1 cellular context compared by ENCODE assay signal in the genomic region with DNA sequence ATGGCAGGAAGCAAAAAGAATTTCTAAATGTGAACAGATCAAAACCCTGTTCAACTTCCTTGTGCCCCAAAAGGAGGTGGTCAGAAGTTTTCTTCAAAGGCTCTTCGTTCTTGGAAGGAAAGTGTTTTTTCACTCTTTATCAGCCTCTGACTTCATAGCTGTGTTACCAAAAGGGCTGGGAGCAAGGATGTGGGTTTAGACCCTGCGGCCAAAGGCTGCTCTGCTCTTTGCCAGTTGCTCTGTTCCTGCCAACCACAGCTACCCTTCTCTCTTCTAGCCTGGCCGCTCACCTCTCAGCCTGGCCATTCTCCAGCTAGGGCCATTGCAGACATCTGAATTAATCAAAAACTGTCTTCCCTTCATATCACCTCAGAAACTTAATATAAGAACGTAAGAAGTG.
TF ChIP-seq lines count a peak whose summit lies in the region.

No MANE protein-coding gene starts in this region.

TF ChIP-seq in GM23338, 12 proteins besides CTCF, POLR2A, EP300 and RAD21 (continued from another document):
- TF ChIP-seq, protein P1, sequence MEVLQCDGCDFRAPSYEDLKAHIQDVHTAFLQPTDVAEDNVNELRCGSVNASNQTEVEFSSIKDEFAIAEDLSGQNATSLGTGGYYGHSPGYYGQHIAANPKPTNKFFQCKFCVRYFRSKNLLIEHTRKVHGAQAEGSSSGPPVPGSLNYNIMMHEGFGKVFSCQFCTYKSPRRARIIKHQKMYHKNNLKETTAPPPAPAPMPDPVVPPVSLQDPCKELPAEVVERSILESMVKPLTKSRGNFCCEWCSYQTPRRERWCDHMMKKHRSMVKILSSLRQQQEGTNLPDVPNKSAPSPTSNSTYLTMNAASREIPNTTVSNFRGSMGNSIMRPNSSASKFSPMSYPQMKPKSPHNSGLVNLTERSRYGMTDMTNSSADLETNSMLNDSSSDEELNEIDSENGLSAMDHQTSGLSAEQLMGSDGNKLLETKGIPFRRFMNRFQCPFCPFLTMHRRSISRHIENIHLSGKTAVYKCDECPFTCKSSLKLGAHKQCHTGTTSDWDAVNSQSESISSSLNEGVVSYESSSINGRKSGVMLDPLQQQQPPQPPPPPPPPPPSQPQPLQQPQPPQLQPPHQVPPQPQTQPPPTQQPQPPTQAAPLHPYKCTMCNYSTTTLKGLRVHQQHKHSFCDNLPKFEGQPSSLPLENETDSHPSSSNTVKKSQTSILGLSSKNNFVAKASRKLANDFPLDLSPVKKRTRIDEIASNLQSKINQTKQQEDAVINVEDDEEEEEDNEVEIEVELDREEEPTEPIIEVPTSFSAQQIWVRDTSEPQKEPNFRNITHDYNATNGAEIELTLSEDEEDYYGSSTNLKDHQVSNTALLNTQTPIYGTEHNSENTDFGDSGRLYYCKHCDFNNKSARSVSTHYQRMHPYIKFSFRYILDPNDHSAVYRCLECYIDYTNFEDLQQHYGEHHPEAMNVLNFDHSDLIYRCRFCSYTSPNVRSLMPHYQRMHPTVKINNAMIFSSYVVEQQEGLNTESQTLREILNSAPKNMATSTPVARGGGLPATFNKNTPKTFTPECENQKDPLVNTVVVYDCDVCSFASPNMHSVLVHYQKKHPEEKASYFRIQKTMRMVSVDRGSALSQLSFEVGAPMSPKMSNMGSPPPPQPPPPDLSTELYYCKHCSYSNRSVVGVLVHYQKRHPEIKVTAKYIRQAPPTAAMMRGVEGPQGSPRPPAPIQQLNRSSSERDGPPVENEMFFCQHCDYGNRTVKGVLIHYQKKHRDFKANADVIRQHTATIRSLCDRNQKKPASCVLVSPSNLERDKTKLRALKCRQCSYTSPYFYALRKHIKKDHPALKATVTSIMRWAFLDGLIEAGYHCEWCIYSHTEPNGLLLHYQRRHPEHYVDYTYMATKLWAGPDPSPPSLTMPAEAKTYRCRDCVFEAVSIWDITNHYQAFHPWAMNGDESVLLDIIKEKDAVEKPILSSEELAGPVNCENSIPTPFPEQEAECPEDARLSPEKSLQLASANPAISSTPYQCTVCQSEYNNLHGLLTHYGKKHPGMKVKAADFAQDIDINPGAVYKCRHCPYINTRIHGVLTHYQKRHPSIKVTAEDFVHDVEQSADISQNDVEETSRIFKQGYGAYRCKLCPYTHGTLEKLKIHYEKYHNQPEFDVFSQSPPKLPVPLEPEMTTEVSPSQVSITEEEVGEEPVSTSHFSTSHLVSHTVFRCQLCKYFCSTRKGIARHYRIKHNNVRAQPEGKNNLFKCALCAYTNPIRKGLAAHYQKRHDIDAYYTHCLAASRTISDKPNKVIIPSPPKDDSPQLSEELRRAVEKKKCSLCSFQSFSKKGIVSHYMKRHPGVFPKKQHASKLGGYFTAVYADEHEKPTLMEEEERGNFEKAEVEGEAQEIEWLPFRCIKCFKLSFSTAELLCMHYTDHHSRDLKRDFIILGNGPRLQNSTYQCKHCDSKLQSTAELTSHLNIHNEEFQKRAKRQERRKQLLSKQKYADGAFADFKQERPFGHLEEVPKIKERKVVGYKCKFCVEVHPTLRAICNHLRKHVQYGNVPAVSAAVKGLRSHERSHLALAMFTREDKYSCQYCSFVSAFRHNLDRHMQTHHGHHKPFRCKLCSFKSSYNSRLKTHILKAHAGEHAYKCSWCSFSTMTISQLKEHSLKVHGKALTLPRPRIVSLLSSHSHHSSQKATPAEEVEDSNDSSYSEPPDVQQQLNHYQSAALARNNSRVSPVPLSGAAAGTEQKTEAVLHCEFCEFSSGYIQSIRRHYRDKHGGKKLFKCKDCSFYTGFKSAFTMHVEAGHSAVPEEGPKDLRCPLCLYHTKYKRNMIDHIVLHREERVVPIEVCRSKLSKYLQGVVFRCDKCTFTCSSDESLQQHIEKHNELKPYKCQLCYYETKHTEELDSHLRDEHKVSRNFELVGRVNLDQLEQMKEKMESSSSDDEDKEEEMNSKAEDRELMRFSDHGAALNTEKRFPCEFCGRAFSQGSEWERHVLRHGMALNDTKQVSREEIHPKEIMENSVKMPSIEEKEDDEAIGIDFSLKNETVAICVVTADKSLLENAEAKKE (CRISPR knock-in tag; IDR thresholded peaks at IDR 0.05): no peak
- TF ChIP-seq EZH2phosphoT487 (IDR thresholded peaks at IDR 0.05; ENCODE audit: unreplicated experiment): no peak
- TF ChIP-seq ZNF331 (CRISPR knock-in tag; IDR thresholded peaks at IDR 0.05; ENCODE audit: low read depth): no peak
- no peak for TF ChIP-seq ETS1 (IDR thresholded peaks at IDR 0.05)
- TF ChIP-seq POLR2AphosphoS5 (IDR thresholded peaks at IDR 0.05; ENCODE audit: low read depth): no peak
- TF ChIP-seq, protein P2, sequence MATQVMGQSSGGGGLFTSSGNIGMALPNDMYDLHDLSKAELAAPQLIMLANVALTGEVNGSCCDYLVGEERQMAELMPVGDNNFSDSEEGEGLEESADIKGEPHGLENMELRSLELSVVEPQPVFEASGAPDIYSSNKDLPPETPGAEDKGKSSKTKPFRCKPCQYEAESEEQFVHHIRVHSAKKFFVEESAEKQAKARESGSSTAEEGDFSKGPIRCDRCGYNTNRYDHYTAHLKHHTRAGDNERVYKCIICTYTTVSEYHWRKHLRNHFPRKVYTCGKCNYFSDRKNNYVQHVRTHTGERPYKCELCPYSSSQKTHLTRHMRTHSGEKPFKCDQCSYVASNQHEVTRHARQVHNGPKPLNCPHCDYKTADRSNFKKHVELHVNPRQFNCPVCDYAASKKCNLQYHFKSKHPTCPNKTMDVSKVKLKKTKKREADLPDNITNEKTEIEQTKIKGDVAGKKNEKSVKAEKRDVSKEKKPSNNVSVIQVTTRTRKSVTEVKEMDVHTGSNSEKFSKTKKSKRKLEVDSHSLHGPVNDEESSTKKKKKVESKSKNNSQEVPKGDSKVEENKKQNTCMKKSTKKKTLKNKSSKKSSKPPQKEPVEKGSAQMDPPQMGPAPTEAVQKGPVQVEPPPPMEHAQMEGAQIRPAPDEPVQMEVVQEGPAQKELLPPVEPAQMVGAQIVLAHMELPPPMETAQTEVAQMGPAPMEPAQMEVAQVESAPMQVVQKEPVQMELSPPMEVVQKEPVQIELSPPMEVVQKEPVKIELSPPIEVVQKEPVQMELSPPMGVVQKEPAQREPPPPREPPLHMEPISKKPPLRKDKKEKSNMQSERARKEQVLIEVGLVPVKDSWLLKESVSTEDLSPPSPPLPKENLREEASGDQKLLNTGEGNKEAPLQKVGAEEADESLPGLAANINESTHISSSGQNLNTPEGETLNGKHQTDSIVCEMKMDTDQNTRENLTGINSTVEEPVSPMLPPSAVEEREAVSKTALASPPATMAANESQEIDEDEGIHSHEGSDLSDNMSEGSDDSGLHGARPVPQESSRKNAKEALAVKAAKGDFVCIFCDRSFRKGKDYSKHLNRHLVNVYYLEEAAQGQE (IDR thresholded peaks at IDR 0.05; ENCODE audit: unreplicated experiment): no peak
- no peak for TF ChIP-seq ZNF114 (CRISPR knock-in tag; IDR thresholded peaks at IDR 0.05)
- no peak for TF ChIP-seq STAT1 (IDR thresholded peaks at IDR 0.05; ENCODE audit: unreplicated experiment)
